20 cellular contexts compared by ENCODE assay signal in genomic region chr2:175027755-175028154, GRCh38. TPM values are rescaled to one million over a fixed set of nuclear protein-coding genes. Genes with fewer than 3 reads are reported as not detected.
DNase-seq lines count a peak whose midpoint lies in the region; ATAC-seq and TF ChIP-seq lines count a peak whose summit lies in the region.
"Had no signal": no experiment of that assay in that cellular context is flagged by ENCODE, and none has a peak within 500 bp of the region (broad histone marks: within the 10 kb centered on the region; RNA-seq: fewer than 3 reads in every experiment).

No MANE protein-coding gene starts in this region.

- peak overlapping the region; percentile 89 for H3K27ac Mint-ChIP-seq in chondrocyte (ENCODE audit: unreplicated experiment)
- no peak overlapping the region for H3K27ac Mint-ChIP-seq in CD8-positive, alpha-beta memory T cell
- no peak overlapping the region for H3K27ac Mint-ChIP-seq in activated T-cell treated with anti-CD3 and anti-CD28 coated beads, Interleukin-2, amount 50 U/mL, for 72 hours
- H3K27ac Mint-ChIP-seq: activated naive CD8-positive, alpha-beta T cell treated with anti-CD3 and anti-CD28 coated beads, Interleukin-2, amount 10 ng/mL, durations not matched to agents 7 days and 5 days had no signal

- WGBS in upper lobe of left lung, 2 donors, result 86 to 91% methylated on average over 3 of the region's 3 CpGs

- TF ChIP-seq POLR2A in upper lobe of left lung (IDR thresholded peaks at IDR 0.05), result no peak

- H2AFZ ChIP-seq in Karpas-422 (ENCODE audit: low read length), result no peak overlapping the region

- intact Hi-C loops in sciatic nerve (cut with DNase I), result no loop called here

- H3K27ac ChIP-seq in upper lobe of left lung (peak overlapping the region; percentile 45 to 67 (median 54)), Karpas-422 (ENCODE audit: low read length) (no peak overlapping the region)
- H3K27ac ChIP-seq in CD8-positive, alpha-beta memory T cell (ENCODE audit: low read depth, low read length), result no peak overlapping the region
- H3K27ac ChIP-seq: brain microvascular endothelial cell, ovary had no signal

- H3K4me3 ChIP-seq in upper lobe of left lung (no peak overlapping the region), Karpas-422 (ENCODE audit: low read length) (no peak overlapping the region)
- H3K4me3 ChIP-seq in CD8-positive, alpha-beta memory T cell (ENCODE audit: low read length), result no peak overlapping the region
- H3K4me3 ChIP-seq: GM12878, ovary had no signal

- CTCF ChIA-PET in CD8-positive, alpha-beta memory T cell (lab: Charles Lee), result no interaction called here

- ATAC-seq in sciatic nerve, result peak; percentile 36
- ATAC-seq in upper lobe of left lung (ENCODE audit: low FRiP score in 2 of 2), result no peak
- no peak for ATAC-seq in activated T-cell treated with anti-CD3 and anti-CD28 coated beads, Interleukin-2, amount 50 U/mL, for 72 hours (replicated peaks in 1 of 2)
- ATAC-seq: GM12878 had no signal

- H3K4me1 ChIP-seq in upper lobe of left lung, result no peaks in the 10 kb centered on the region
- H3K4me1 ChIP-seq in CD8-positive, alpha-beta memory T cell (ENCODE audit: insufficient read depth, low read length), result no peaks in the 10 kb centered on the region
- H3K4me1 ChIP-seq in Karpas-422 (ENCODE audit: low read length), result no peaks in the 10 kb centered on the region

- H3K79me2 ChIP-seq in Karpas-422 (ENCODE audit: low read length), result no peaks in the 10 kb centered on the region

- H3K9me2 ChIP-seq in Karpas-422 (replicated peaks; ENCODE audit: insufficient read depth, low read length), result no peaks in the 10 kb centered on the region

- H3K27me3 ChIP-seq in upper lobe of left lung, result no peaks in the 10 kb centered on the region
- no peaks in the 10 kb centered on the region for H3K27me3 ChIP-seq in CD8-positive, alpha-beta memory T cell (ENCODE audit: insufficient read depth, low read length, poor library complexity, severe bottlenecking)
- no peaks in the 10 kb centered on the region for H3K27me3 ChIP-seq in Karpas-422 (ENCODE audit: low read length)
- H3K27me3 ChIP-seq: brain microvascular endothelial cell, dorsolateral prefrontal cortex, ovary had no signal

- peaks cover 11% of the 10 kb centered on the region for H3K4me1 Mint-ChIP-seq in chondrocyte (ENCODE audit: low read depth)
- H3K4me1 Mint-ChIP-seq in CD8-positive, alpha-beta memory T cell, result no peaks in the 10 kb centered on the region
- no peaks in the 10 kb centered on the region for H3K4me1 Mint-ChIP-seq in activated T-cell treated with anti-CD3 and anti-CD28 coated beads, Interleukin-2, amount 50 U/mL, for 72 hours (ENCODE audit: low read depth)

- H3K36me3 ChIP-seq in upper lobe of left lung, result no peaks in the 10 kb centered on the region
- no peaks in the 10 kb centered on the region for H3K36me3 ChIP-seq in CD8-positive, alpha-beta memory T cell (ENCODE audit: insufficient read depth, low read length)
- H3K36me3 ChIP-seq in Karpas-422 (ENCODE audit: insufficient read depth, low read length), result no peaks in the 10 kb centered on the region
- H3K36me3 ChIP-seq: brain microvascular endothelial cell, ovary had no signal

- POLR2A ChIA-PET in CD8-positive, alpha-beta memory T cell (lab: Charles Lee), result no interaction called here

- H3K4me3 Mint-ChIP-seq in chondrocyte (ENCODE audit: unreplicated experiment), result peak overlapping the region; percentile 17
- H3K4me3 Mint-ChIP-seq in CD8-positive, alpha-beta memory T cell, result no peak overlapping the region
- no peak overlapping the region for H3K4me3 Mint-ChIP-seq in activated T-cell treated with anti-CD3 and anti-CD28 coated beads, Interleukin-2, amount 50 U/mL, for 72 hours
- H3K4me3 Mint-ChIP-seq: activated naive CD8-positive, alpha-beta T cell treated with anti-CD3 and anti-CD28 coated beads, Interleukin-2, amount 10 ng/mL, durations not matched to agents 7 days and 5 days had no signal

- no peaks in the 10 kb centered on the region for H3K27me3 Mint-ChIP-seq in chondrocyte (ENCODE audit: low read depth)
- H3K27me3 Mint-ChIP-seq in CD8-positive, alpha-beta memory T cell, result no peaks in the 10 kb centered on the region
- H3K27me3 Mint-ChIP-seq in activated T-cell treated with anti-CD3 and anti-CD28 coated beads, Interleukin-2, amount 50 U/mL, for 72 hours (ENCODE audit: low read depth), result no peaks in the 10 kb centered on the region

- peaks cover 8% of the 10 kb centered on the region for H3K9me3 Mint-ChIP-seq in chondrocyte (ENCODE audit: low read depth)
- no peaks in the 10 kb centered on the region for H3K9me3 Mint-ChIP-seq in CD8-positive, alpha-beta memory T cell
- H3K9me3 Mint-ChIP-seq in activated T-cell treated with anti-CD3 and anti-CD28 coated beads, Interleukin-2, amount 50 U/mL, for 72 hours, result no peaks in the 10 kb centered on the region
- H3K9me3 Mint-ChIP-seq: activated naive CD8-positive, alpha-beta T cell treated with anti-CD3 and anti-CD28 coated beads, Interleukin-2, amount 10 ng/mL, durations not matched to agents 7 days and 5 days had no signal

- no peaks in the 10 kb centered on the region for H4K20me1 ChIP-seq in Karpas-422 (ENCODE audit: insufficient read depth, low read depth, low read length)

- TF ChIP-seq CTCF in chondrocyte (IDR thresholded peaks at IDR 0.05) (no peak), upper lobe of left lung (IDR thresholded peaks at IDR 0.05) (no peak)

- no peaks in the 10 kb centered on the region for H3K36me3 Mint-ChIP-seq in chondrocyte (ENCODE audit: low read depth)
- peaks cover 0 to 5% (median 0%) of the 10 kb centered on the region in 3 donors for H3K36me3 Mint-ChIP-seq in CD8-positive, alpha-beta memory T cell
- no peaks in the 10 kb centered on the region for H3K36me3 Mint-ChIP-seq in activated T-cell treated with anti-CD3 and anti-CD28 coated beads, Interleukin-2, amount 50 U/mL, for 72 hours (ENCODE audit: insufficient read depth in 2 of 2)
- H3K36me3 Mint-ChIP-seq: activated naive CD8-positive, alpha-beta T cell treated with anti-CD3 and anti-CD28 coated beads, Interleukin-2, amount 10 ng/mL, durations not matched to agents 7 days and 5 days had no signal

- DNase-seq in chondrocyte (ENCODE audit: low spot score), result no peak
- DNase-seq in left kidney (ENCODE audit: low read depth, low spot score), result peak; percentile 28
- no peak for DNase-seq in sciatic nerve (ENCODE audit: low spot score)
- no peak for DNase-seq in upper lobe of left lung
- DNase-seq in CD8-positive, alpha-beta memory T cell, result no peak
- no peak for DNase-seq in activated T-cell treated with anti-CD3 and anti-CD28 coated beads, Interleukin-2, amount 50 U/mL, for 72 hours
- DNase-seq in Karpas-422, result no peak
- DNase-seq: activated CD4-positive, CD25-positive, alpha-beta regulatory T cell treated with anti-CD3 and anti-CD28 coated beads, Interleukin-2, amount 50 U/mL, for 72 hours; activated CD8-positive, alpha-beta memory T cell treated with anti-CD3 and anti-CD28 coated beads for 24 hours; activated naive CD8-positive, alpha-beta T cell treated with anti-CD3 and anti-CD28 coated beads, Interleukin-2, amount 10 ng/mL, durations not matched to agents 7 days and 5 days; dorsolateral prefrontal cortex; erythroblast; GF-D8; NCI-H1105; NCI-H2081 treated with DMSO at 0.1 percent for 48 hours; NCI-H526 treated with DMSO at 0.1 percent for 48 hours; SW 1271 had no signal

- TF ChIP-seq EP300 in upper lobe of left lung (IDR thresholded peaks at IDR 0.05), result no peak

- H3K9me3 ChIP-seq in upper lobe of left lung (no peaks in the 10 kb centered on the region), Karpas-422 (ENCODE audit: low read length) (no peaks in the 10 kb centered on the region)
- no peaks in the 10 kb centered on the region for H3K9me3 ChIP-seq in CD8-positive, alpha-beta memory T cell (ENCODE audit: low read length)
- H3K9me3 ChIP-seq: ovary had no signal

- H3K4me2 ChIP-seq in Karpas-422 (ENCODE audit: low read depth, low read length, poor library complexity, severe bottlenecking), result no peak overlapping the region

- no peak overlapping the region for H3K9ac ChIP-seq in Karpas-422 (ENCODE audit: low read length)

RNA-seq across cellular contexts. Expression of gene CHN1, which starts 22.6 kb away (rescaled TPM):
- total RNA-seq in chondrocyte, result 18.4 to 66.1 TPM (median 23.1 TPM) in 3 replicates
- total RNA-seq in sciatic nerve, result 38.4 TPM
- total RNA-seq in upper lobe of left lung, result 10 to 100 TPM in 3 of 6 donors, 1 to 10 TPM in 3; 7.2 to 27.1 (median 11.0) TPM
- total RNA-seq in CD8-positive, alpha-beta memory T cell, result 10 to 100 TPM; 18.4 to 22.1 TPM
- 13.1 TPM for polyA plus RNA-seq in CD8-positive, alpha-beta memory T cell
- total RNA-seq in activated T-cell treated with anti-CD3 and anti-CD28 coated beads, Interleukin-2, amount 50 U/mL, for 72 hours, result 1 to 10 TPM; 5.1 to 5.3 TPM
- total RNA-seq in Karpas-422 (2014; rRNA removed; shearing (Covaris generic); ENCODE audit: low replicate concordance), result 0.07 and 0.37 TPM in 2 replicates

Comparison
In these comparisons a context has a peak if more than half of its experiments do, and no peak if none do; other contexts are left out.
1. H3K27ac ChIP-seq: peak in upper lobe of left lung (4 of 4); none in CD8-positive, alpha-beta memory T cell (single experiment) and Karpas-422 (single experiment).